In genomic region chr9:122865300-122865699, GRCh38 we compare ENCODE assay signal across 21 cellular contexts.
"Had no signal": no experiment of that assay in that cellular context is flagged by ENCODE, and none has a peak within 500 bp of the region (broad histone marks: within the 10 kb centered on the region; RNA-seq: fewer than 3 reads in every experiment).

No MANE protein-coding gene starts in this region.

- H3K4me3 Mint-ChIP-seq: activated CD4-positive, alpha-beta T cell treated with anti-CD3 and anti-CD28 coated beads, Interleukin-2, amount 10 ng/mL, durations not matched to agents 24 days and 14 days; activated naive CD8-positive, alpha-beta T cell treated with anti-CD3 and anti-CD28 coated beads, Interleukin-2, amount 10 ng/mL, durations not matched to agents 7 days and 5 days; activated T-cell treated with anti-CD3 and anti-CD28 coated beads, Interleukin-2, amount 50 U/mL, for 4 hours; neural crest cell had no signal

- H3K4me3 ChIP-seq: breast epithelium, colonic mucosa, mucosa of descending colon, SK-N-MC, tibial nerve had no signal

- H3K27ac ChIP-seq: breast epithelium, colonic mucosa, foreskin keratinocyte, SK-N-MC, tibial nerve had no signal

- H3K27me3 ChIP-seq: breast epithelium, colonic mucosa, foreskin keratinocyte, tibial nerve had no signal

- H3K9me3 Mint-ChIP-seq: activated CD4-positive, alpha-beta T cell treated with anti-CD3 and anti-CD28 coated beads, Interleukin-2, amount 10 ng/mL, durations not matched to agents 24 days and 14 days; activated naive CD8-positive, alpha-beta T cell treated with anti-CD3 and anti-CD28 coated beads, Interleukin-2, amount 10 ng/mL, durations not matched to agents 7 days and 5 days; activated T-cell treated with anti-CD3 and anti-CD28 coated beads, Interleukin-2, amount 50 U/mL, for 4 hours; activated T-helper 2 cell treated with anti-CD3 and anti-CD28 coated beads, Interferon-gamma antibody, Interleukin-2, Interleukin-4, amounts not matched to agents 10 μg/mL and 5 μg/mL and 100 μg/mL, durations not matched to agents 14 hours and 24 hours and 36 hours had no signal

- H3K27me3 Mint-ChIP-seq: activated CD4-positive, alpha-beta T cell treated with anti-CD3 and anti-CD28 coated beads, Interleukin-2, amount 10 ng/mL, durations not matched to agents 24 days and 14 days; activated naive CD8-positive, alpha-beta T cell treated with anti-CD3 and anti-CD28 coated beads, Interleukin-2, amount 10 ng/mL, durations not matched to agents 7 days and 5 days had no signal

- DNase-seq: activated CD4-positive, alpha-beta T cell treated with anti-CD3 and anti-CD28 coated beads, Interleukin-2, amount 10 ng/mL, durations not matched to agents 24 days and 14 days; activated naive CD4-positive, alpha-beta T cell treated with Interleukin-2 at 50 U/mL for 16 hours; activated naive CD8-positive, alpha-beta T cell treated with anti-CD3 and anti-CD28 coated beads, Interleukin-2, amount 10 ng/mL, durations not matched to agents 7 days and 5 days; activated T-cell treated with anti-CD3 and anti-CD28 coated beads, Interleukin-2, amount 50 U/mL, for 4 hours; amniotic stem cell; colonic mucosa; erythroblast; foreskin keratinocyte; hippocampal formation; kidney glomerular epithelial cell; mesendoderm; mucosa of descending colon; retina; stimulated activated CD4-positive, alpha-beta T cell treated with anti-CD3 and anti-CD28 coated beads, Interleukin-4, amount 100 ng/mL, for 1 hour; stimulated activated naive CD8-positive, alpha-beta T cell treated with anti-CD3 and anti-CD28 coated beads, Interleukin-15, Interleukin-2, amounts not matched to agents 100 U/mL and 50 U/mL, for 24 hours; substantia nigra had no signal

- H3K4me1 Mint-ChIP-seq: neural crest cell had no signal

- ATAC-seq: activated T-cell treated with anti-CD3 and anti-CD28 coated beads, Interleukin-2, amount 50 U/mL, for 4 hours; foreskin keratinocyte; mucosa of descending colon; stimulated activated naive CD8-positive, alpha-beta T cell treated with anti-CD3 and anti-CD28 coated beads, Interleukin-15, Interleukin-2, amounts not matched to agents 100 U/mL and 50 U/mL, for 24 hours had no signal

- H3K4me1 ChIP-seq: breast epithelium, colonic mucosa, foreskin keratinocyte, tibial nerve had no signal

- H3K27ac Mint-ChIP-seq: activated CD4-positive, alpha-beta T cell treated with anti-CD3 and anti-CD28 coated beads, Interleukin-2, amount 10 ng/mL, durations not matched to agents 24 days and 14 days; activated naive CD8-positive, alpha-beta T cell treated with anti-CD3 and anti-CD28 coated beads, Interleukin-2, amount 10 ng/mL, durations not matched to agents 7 days and 5 days; activated T-helper 2 cell treated with anti-CD3 and anti-CD28 coated beads, Interferon-gamma antibody, Interleukin-2, Interleukin-4, amounts not matched to agents 10 μg/mL and 5 μg/mL and 100 μg/mL, durations not matched to agents 14 hours and 24 hours and 36 hours had no signal

- H3K9me3 ChIP-seq: breast epithelium, colonic mucosa, mucosa of descending colon, tibial nerve had no signal

- H3K36me3 ChIP-seq: breast epithelium had no signal
